11 cellular contexts compared by ENCODE assay signal in genomic region chr2:196131949-196132925, GRCh38. TPM values are rescaled to one million over a fixed set of nuclear protein-coding genes. Genes with fewer than 3 reads are reported as not detected.
DNase-seq lines count a peak whose midpoint lies in the region; ATAC-seq, FAIRE-seq and TF ChIP-seq lines count a peak whose summit lies in the region.
"Had no signal": no experiment of that assay in that cellular context is flagged by ENCODE, and none has a peak within 500 bp of the region (broad histone marks: within the 10 kb centered on the region; RNA-seq: fewer than 3 reads in every experiment).

No MANE protein-coding gene starts in this region.

- TF ChIP-seq EP300 in upper lobe of left lung (IDR thresholded peaks at IDR 0.05), result no peak

- ATAC-seq in upper lobe of left lung (ENCODE audit: low FRiP score in 2 of 2), result peak; percentile 34 to 48

- peak; percentile 23 to 26 for DNase-seq in activated CD4-positive, alpha-beta T cell treated with anti-CD3 and anti-CD28 coated beads for 24 hours (ENCODE audit: low read depth in 2 of 2)
- no peak for DNase-seq in activated CD4-positive, alpha-beta T cell treated with anti-CD3 and anti-CD28 coated beads for 1 hour
- peak; percentile 57 to 60 for DNase-seq in activated CD4-positive, alpha-beta T cell treated with anti-CD3 and anti-CD28 coated beads, Interleukin-2, amount 50 U/mL, for 4 hours
- DNase-seq in fibroblast of villous mesenchyme (ENCODE audit: low read depth) (peak; percentile 49), upper lobe of left lung (no peak), A172 (ENCODE audit: low spot score) (no peak), NCI-H2029 (lab: John Stamatoyannopoulos, UW) (no peak), D721Med (ENCODE audit: insufficient read length, low spot score) (no peak)
- DNase-seq: left lung had no signal

- peaks cover 6 to 18% (median 18%) of the 10 kb centered on the region in 4 donors for H3K36me3 ChIP-seq in upper lobe of left lung

- 75 to 77% methylated on average over 5 of the region's 5 CpGs for WGBS in upper lobe of left lung, 2 donors

- H3K4me1 ChIP-seq in upper lobe of left lung, result no peaks in the 10 kb centered on the region
- H3K4me1 ChIP-seq: BLaER1, left lung, testis had no signal

- peaks cover 13 to 63% (median 52%) of the 10 kb centered on the region in 4 donors for H3K9me3 ChIP-seq in upper lobe of left lung
- H3K9me3 ChIP-seq: testis had no signal

- no peak for FAIRE-seq in D721Med (lab: Jason Lieb, UNC)

- no peak overlapping the region for H3K4me3 ChIP-seq in fibroblast of villous mesenchyme (ENCODE audit: low read depth, low read length)
- no peak overlapping the region for H3K4me3 ChIP-seq in upper lobe of left lung
- H3K4me3 ChIP-seq: BLaER1, left lung, testis had no signal

- TF ChIP-seq POLR2A in upper lobe of left lung (IDR thresholded peaks at IDR 0.05), result no peak

- no peak overlapping the region for H3K27ac ChIP-seq in upper lobe of left lung
- H3K27ac ChIP-seq: BLaER1, left lung, testis had no signal

- TF ChIP-seq CTCF in fibroblast of villous mesenchyme (IDR thresholded peaks at IDR 0.05; ENCODE audit: insufficient read depth, low read depth, low read length) (no peak), upper lobe of left lung (IDR thresholded peaks at IDR 0.05) (no peak), D721Med (IDR thresholded peaks at IDR 0.05; ENCODE audit: insufficient read depth, missing control alignments) (no peak)

- H3K27me3 ChIP-seq in upper lobe of left lung, result no peaks in the 10 kb centered on the region
- H3K27me3 ChIP-seq: BLaER1, left lung, testis had no signal

RNA-seq across cellular contexts. Expression of gene STK17B, which starts 39.1 kb away (rescaled TPM):
- total RNA-seq in fibroblast of villous mesenchyme (43.6 and 44.1 TPM in 2 replicates), upper lobe of left lung (100 to 1,000 TPM in 1 of 6 donors, 10 to 100 TPM in 5; 19.3 to 120 (median 53.4) TPM)
- 19.5 and 20.5 TPM in 2 replicates for total RNA-seq in A172 (2014; rRNA removed; shearing (Covaris generic))

Comparison
In these comparisons a context has a peak if more than half of its experiments do, and no peak if none do; other contexts are left out.
1. DNase-seq: peak in activated CD4-positive, alpha-beta T cell treated with anti-CD3 and anti-CD28 coated beads for 24 hours (2 of 2), activated CD4-positive, alpha-beta T cell treated with anti-CD3 and anti-CD28 coated beads, Interleukin-2, amount 50 U/mL, for 4 hours (2 of 2) and fibroblast of villous mesenchyme (single experiment); none in activated CD4-positive, alpha-beta T cell treated with anti-CD3 and anti-CD28 coated beads for 1 hour (single experiment), upper lobe of left lung (0 of 2), A172 (single experiment), NCI-H2029 (single experiment) and D721Med (single experiment).